8 cellular contexts compared by ENCODE assay signal in genomic region chr4:148443550-148444295, GRCh38. TPM values are rescaled to one million over a fixed set of nuclear protein-coding genes. Genes with fewer than 3 reads are reported as not detected.
A peak's percentile ranks its signal among the peaks of the same experiment; 100 is the strongest.
DNase-seq lines count a peak whose midpoint lies in the region; ATAC-seq and TF ChIP-seq lines count a peak whose summit lies in the region.

No MANE protein-coding gene starts in this region.

- H3K36me3 Mint-ChIP-seq in central memory CD8-positive, alpha-beta T cell (ENCODE audit: insufficient read depth): peaks cover 26% of the 10 kb centered on the region

- no peaks in the 10 kb centered on the region; the same call in none of the 2 replicates for H3K27me3 ChIP-seq in GM06990 (replicated peaks; ENCODE audit: control insufficient read depth, insufficient read depth, low read length)
- peaks cover 16% of the 10 kb centered on the region for H3K27me3 ChIP-seq in WERI-Rb-1 (ENCODE audit: insufficient read depth, low read depth, severe bottlenecking)
- no peaks in the 10 kb centered on the region for H3K27me3 ChIP-seq in lung (ENCODE audit: control insufficient read depth, insufficient read depth)

- peaks cover 35% of the 10 kb centered on the region for H3K4me1 Mint-ChIP-seq in central memory CD8-positive, alpha-beta T cell

- peak overlapping the region; percentile 93 for H3K4me3 Mint-ChIP-seq in central memory CD8-positive, alpha-beta T cell

- H3K9me3 Mint-ChIP-seq in central memory CD8-positive, alpha-beta T cell: no peaks in the 10 kb centered on the region

- no peaks in the 10 kb centered on the region for H3K9me3 ChIP-seq in WERI-Rb-1 (ENCODE audit: severe bottlenecking)
- H3K9me3 ChIP-seq in lung (ENCODE audit: control insufficient read depth in 2 of 2, insufficient read depth in 1 of 2, low read length in 1 of 2): no peaks in the 10 kb centered on the region

- H3K36me3 ChIP-seq in GM06990 (ENCODE audit: control insufficient read depth, insufficient read depth, low read length) (no peaks in the 10 kb centered on the region), WERI-Rb-1 (no peaks in the 10 kb centered on the region), lung (ENCODE audit: control insufficient read depth in 2 of 2, insufficient read depth in 2 of 2, low read length in 2 of 2) (no peaks in the 10 kb centered on the region)

- no peak overlapping the region for H3K27ac ChIP-seq in WERI-Rb-1
- H3K27ac ChIP-seq in lung (ENCODE audit: low read depth in 1 of 2, low read length in 1 of 2): peak overlapping the region; percentile 75 to 79

- peak; percentile 24 for DNase-seq in GM06990 (ENCODE audit: extremely low read depth, insufficient read length)
- DNase-seq in WERI-Rb-1: peak; percentile 26
- DNase-seq in central memory CD8-positive, alpha-beta T cell (ENCODE audit: low spot score in 2 of 2): peak in 1 of 2 donors; percentile 23
- DNase-seq in lung (ENCODE audit: low spot score): no peak
- DNase-seq in stimulated activated CD8-positive, alpha-beta memory T cell treated with anti-CD3 and anti-CD28 coated beads, Interleukin-4, amount 100 ng/mL, for 48 hours: peak; percentile 57
- DNase-seq in NCI-H1436 treated with DMSO at 0.1 percent for 48 hours (lab: John Stamatoyannopoulos, UW): no peak
- no peak for DNase-seq in NOMO-1 treated with DMSO at 0.1 percent for 48 hours (lab: John Stamatoyannopoulos, UW; ENCODE audit: unreplicated experiment)

- 0 to 1% methylated on average over 56 to 61 of the region's 61 CpGs for WGBS in lung, 2 donors

- H3K4me3 ChIP-seq in GM06990 (replicated peaks; ENCODE audit: low read depth, low read length) (peak overlapping the region; percentile 34), WERI-Rb-1 (ENCODE audit: low read depth, low read length) (peak overlapping the region; percentile 80), lung (peak overlapping the region; percentile 90)

- peaks cover 2 to 5% of the 10 kb centered on the region in 2 donors for H3K4me1 ChIP-seq in lung (ENCODE audit: control insufficient read depth in 2 of 2, insufficient read depth in 2 of 2, low read length in 2 of 2)

- no peak for TF ChIP-seq CTCF in GM06990 (IDR thresholded peaks at IDR 0.05; ENCODE audit: insufficient read depth, low read length, poor library complexity, severe bottlenecking)
- TF ChIP-seq CTCF in WERI-Rb-1 (IDR thresholded peaks at IDR 0.05; ENCODE audit: low read depth, low read length): no peak
- no peak for TF ChIP-seq CTCF in lung (IDR thresholded peaks at IDR 0.05; ENCODE audit: control extremely low read depth, extremely low read depth)

- no peak for ATAC-seq in central memory CD8-positive, alpha-beta T cell (replicated peaks; ENCODE audit: extremely low read depth, poor library complexity, severe bottlenecking)
- no peak for ATAC-seq in lung (ENCODE audit: insufficient read depth, low FRiP score)
- no peak for ATAC-seq in HG03139 (IDR thresholded peaks at IDR 0.05; ENCODE audit: unreplicated experiment)

- H3K27ac Mint-ChIP-seq in central memory CD8-positive, alpha-beta T cell (ENCODE audit: low read depth): peak overlapping the region; percentile 72

- peaks cover 19% of the 10 kb centered on the region for H3K27me3 Mint-ChIP-seq in central memory CD8-positive, alpha-beta T cell

RNA-seq across cellular contexts. Expression of gene NR3C2, which starts 1.5 kb away (rescaled TPM):
- 10 to 100 TPM; 19.5 to 43.9 TPM for total RNA-seq in lung
- 1 to 10 TPM; 2.8 to 3.6 TPM for polyA plus RNA-seq in lung

Comparison
In these comparisons a context has a peak if more than half of its experiments do, and no peak if none do; other contexts are left out.
1. DNase-seq: peak in GM06990 (single experiment), WERI-Rb-1 (single experiment) and stimulated activated CD8-positive, alpha-beta memory T cell treated with anti-CD3 and anti-CD28 coated beads, Interleukin-4, amount 100 ng/mL, for 48 hours (single experiment); none in lung (single experiment), NCI-H1436 treated with DMSO at 0.1 percent for 48 hours (single experiment) and NOMO-1 treated with DMSO at 0.1 percent for 48 hours (single experiment).
2. H3K4me3 ChIP-seq: peak in every context shown above with its lines; median percentile 90 in lung; 80 in WERI-Rb-1; 34 in GM06990.